Comparison of ENCODE assay signal across 18 cellular contexts in genomic region chr13:113607477-113608245, GRCh38. TPM values are rescaled to one million over a fixed set of nuclear protein-coding genes. Genes with fewer than 3 reads are reported as not detected.
A peak's percentile ranks its signal among the peaks of the same experiment; 100 is the strongest.
DNase-seq lines count a peak whose midpoint lies in the region; ATAC-seq and TF ChIP-seq lines count a peak whose summit lies in the region.
"Had no signal": no experiment of that assay in that cellular context is flagged by ENCODE, and none has a peak within 500 bp of the region (broad histone marks: within the 10 kb centered on the region; RNA-seq: fewer than 3 reads in every experiment).

No MANE protein-coding gene starts in this region.

- H3K4me3 Mint-ChIP-seq in central memory CD8-positive, alpha-beta T cell: no peak overlapping the region
- no peak overlapping the region for H3K4me3 Mint-ChIP-seq in stimulated activated effector memory CD8-positive, alpha-beta T cell treated with anti-CD3 and anti-CD28 coated beads, Interleukin-12 subunit alpha, Interleukin-12 subunit beta, amount 100 ng/mL, for 72 hours
- H3K4me3 Mint-ChIP-seq: activated CD4-positive, alpha-beta T cell treated with anti-CD3 and anti-CD28 coated beads, Interleukin-2, amount 10 ng/mL, durations not matched to agents 24 days and 14 days had no signal

- peak; percentile 49 for ATAC-seq in central memory CD8-positive, alpha-beta T cell (replicated peaks; ENCODE audit: extremely low read depth, poor library complexity, severe bottlenecking)
- ATAC-seq in lower lobe of right lung: peak; percentile 57 to 61
- ATAC-seq in stimulated activated effector memory CD8-positive, alpha-beta T cell treated with anti-CD3 and anti-CD28 coated beads, Interleukin-12 subunit alpha, Interleukin-12 subunit beta, amount 100 ng/mL, for 72 hours: peak; percentile 48
- ATAC-seq in HG03342 (IDR thresholded peaks at IDR 0.05; ENCODE audit: unreplicated experiment): no peak

- peaks cover 19% of the 10 kb centered on the region for H3K36me3 ChIP-seq in lower lobe of right lung

- peak overlapping the region; percentile 47 for H3K27ac Mint-ChIP-seq in central memory CD8-positive, alpha-beta T cell (ENCODE audit: low read depth)
- peak overlapping the region; percentile 64 for H3K27ac Mint-ChIP-seq in stimulated activated effector memory CD8-positive, alpha-beta T cell treated with anti-CD3 and anti-CD28 coated beads, Interleukin-12 subunit alpha, Interleukin-12 subunit beta, amount 100 ng/mL, for 72 hours
- H3K27ac Mint-ChIP-seq: activated CD4-positive, alpha-beta T cell treated with anti-CD3 and anti-CD28 coated beads, Interleukin-2, amount 10 ng/mL, durations not matched to agents 24 days and 14 days had no signal

- no peak overlapping the region for H3K4me3 ChIP-seq in lower lobe of right lung
- H3K4me3 ChIP-seq: tibial artery had no signal

- no peaks in the 10 kb centered on the region for H3K9me3 Mint-ChIP-seq in central memory CD8-positive, alpha-beta T cell
- H3K9me3 Mint-ChIP-seq in stimulated activated effector memory CD8-positive, alpha-beta T cell treated with anti-CD3 and anti-CD28 coated beads, Interleukin-12 subunit alpha, Interleukin-12 subunit beta, amount 100 ng/mL, for 72 hours: no peaks in the 10 kb centered on the region
- H3K9me3 Mint-ChIP-seq: activated CD4-positive, alpha-beta T cell treated with anti-CD3 and anti-CD28 coated beads, Interleukin-2, amount 10 ng/mL, durations not matched to agents 24 days and 14 days had no signal

- H3K36me3 Mint-ChIP-seq in central memory CD8-positive, alpha-beta T cell (ENCODE audit: insufficient read depth): peaks cover 7% of the 10 kb centered on the region
- peaks cover 12% of the 10 kb centered on the region for H3K36me3 Mint-ChIP-seq in stimulated activated effector memory CD8-positive, alpha-beta T cell treated with anti-CD3 and anti-CD28 coated beads, Interleukin-12 subunit alpha, Interleukin-12 subunit beta, amount 100 ng/mL, for 72 hours

- intact Hi-C loops in lower lobe of right lung (cut with DNase I): no loop called here

- H3K27ac ChIP-seq in lower lobe of right lung: no peak overlapping the region
- H3K27ac ChIP-seq: tibial artery had no signal

- peak; percentile 98 for DNase-seq in GF-D8 (lab: John Stamatoyannopoulos, UW)
- no peak for DNase-seq in central memory CD8-positive, alpha-beta T cell (ENCODE audit: low spot score in 2 of 2)
- peak; percentile 72 for DNase-seq in lower lobe of right lung
- DNase-seq in stimulated activated effector memory CD8-positive, alpha-beta T cell treated with anti-CD3 and anti-CD28 coated beads, Interleukin-12 subunit alpha, Interleukin-12 subunit beta, amount 100 ng/mL, for 72 hours (ENCODE audit: low spot score in 2 of 2): no peak
- DNase-seq in RKO (ENCODE audit: low spot score): no peak
- DNase-seq in stimulated activated CD4-positive, alpha-beta T cell treated with anti-CD3 and anti-CD28 coated beads, Interleukin-4, amount 100 ng/mL, for 24 hours: no peak
- DNase-seq: activated CD4-positive, alpha-beta T cell treated with anti-CD3 and anti-CD28 coated beads, Interleukin-2, amount 10 ng/mL, durations not matched to agents 24 days and 14 days; activated gamma-delta T cell treated with Interleukin-2 at 50 U/mL for 16 hours; BE2C; GOT3; NCI-H1436; NCI-H2171; NCI-H526 treated with DMSO at 0.1 percent for 48 hours; retina; stimulated activated naive CD4-positive, alpha-beta T cell; tibial artery had no signal

- no peaks in the 10 kb centered on the region for H3K9me3 ChIP-seq in lower lobe of right lung
- H3K9me3 ChIP-seq: BE2C, tibial artery had no signal

- H3K27me3 Mint-ChIP-seq in central memory CD8-positive, alpha-beta T cell: no peaks in the 10 kb centered on the region
- H3K27me3 Mint-ChIP-seq: activated CD4-positive, alpha-beta T cell treated with anti-CD3 and anti-CD28 coated beads, Interleukin-2, amount 10 ng/mL, durations not matched to agents 24 days and 14 days had no signal

- no peaks in the 10 kb centered on the region for H3K4me1 ChIP-seq in lower lobe of right lung
- H3K4me1 ChIP-seq: BE2C, tibial artery had no signal

- no peak for TF ChIP-seq CTCF in lower lobe of right lung (IDR thresholded peaks at IDR 0.05)

- peaks cover 32% of the 10 kb centered on the region for H3K4me1 Mint-ChIP-seq in central memory CD8-positive, alpha-beta T cell
- peaks cover 54% of the 10 kb centered on the region for H3K4me1 Mint-ChIP-seq in stimulated activated effector memory CD8-positive, alpha-beta T cell treated with anti-CD3 and anti-CD28 coated beads, Interleukin-12 subunit alpha, Interleukin-12 subunit beta, amount 100 ng/mL, for 72 hours

- no peaks in the 10 kb centered on the region for H3K27me3 ChIP-seq in lower lobe of right lung (ENCODE audit: low read depth)
- H3K27me3 ChIP-seq: BE2C, tibial artery had no signal

RNA-seq across cellular contexts. Expression of gene TFDP1, which starts 23.1 kb away (rescaled TPM):
- total RNA-seq in lower lobe of right lung: 47.0 TPM

RNA-seq across cellular contexts. Expression of gene ATP4B, which starts 50.3 kb away (rescaled TPM):
- total RNA-seq in lower lobe of right lung: not detected
- total RNA-seq: activated CD4-positive, alpha-beta T cell treated with anti-CD3 and anti-CD28 coated beads, Interleukin-2, amount 10 ng/mL, durations not matched to agents 24 days and 14 days; M059J had no signal

RNA-seq across cellular contexts. Expression of gene GRK1, which starts 59.4 kb away (rescaled TPM):
- not detected for total RNA-seq in lower lobe of right lung
- total RNA-seq: M059J had no signal

Comparison
In these comparisons a context has a peak if more than half of its experiments do, and no peak if none do; other contexts are left out.
1. DNase-seq: peak in GF-D8 (single experiment) and lower lobe of right lung (single experiment); none in central memory CD8-positive, alpha-beta T cell (0 of 2), stimulated activated effector memory CD8-positive, alpha-beta T cell treated with anti-CD3 and anti-CD28 coated beads, Interleukin-12 subunit alpha, Interleukin-12 subunit beta, amount 100 ng/mL, for 72 hours (0 of 2), RKO (single experiment) and stimulated activated CD4-positive, alpha-beta T cell treated with anti-CD3 and anti-CD28 coated beads, Interleukin-4, amount 100 ng/mL, for 24 hours (single experiment).